ENCODE assay signal across 31 cellular contexts in the genomic region with DNA sequence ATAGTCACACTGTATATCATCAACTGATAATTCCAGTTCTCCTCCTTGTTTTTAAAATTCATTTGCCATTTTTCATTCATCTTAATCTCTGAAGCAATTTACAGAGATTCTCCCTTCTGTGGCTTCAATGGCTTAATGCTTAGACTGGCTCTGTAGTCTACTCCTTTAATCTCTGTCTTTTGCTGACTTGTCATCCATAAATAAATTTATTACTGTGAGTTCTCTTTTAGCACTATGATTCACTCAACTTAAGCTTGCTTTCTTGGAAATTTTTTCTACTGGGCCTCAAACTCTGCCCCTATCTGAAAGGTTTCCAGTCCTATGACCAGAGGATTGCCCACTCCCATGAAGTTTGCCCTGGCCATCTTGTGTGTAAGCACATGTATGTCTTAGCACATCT.
"Had no signal": no experiment of that assay in that cellular context is flagged by ENCODE, and none has a peak within 500 bp of the region (broad histone marks: within the 10 kb centered on the region; RNA-seq: fewer than 3 reads in every experiment).

No MANE protein-coding gene starts in this region.

- H3K4me3 ChIP-seq: adrenal gland, ascending aorta, cardiac muscle cell, lung, right lobe of liver, skin epidermis, uterus had no signal

- DNase-seq: activated CD4-positive, alpha-beta T cell treated with anti-CD3 and anti-CD28 coated beads for 48 hours; activated CD4-positive, alpha-beta T cell treated with anti-CD3 and anti-CD28 coated beads, Interleukin-2, amount 50 U/mL, for 48 hours; activated CD8-positive, alpha-beta memory T cell treated with anti-CD3 and anti-CD28 coated beads for 24 hours; activated effector memory CD4-positive, alpha-beta T cell treated with anti-CD3 and anti-CD28 coated beads, Interleukin-2, amount 50 U/mL, for 16 hours; activated naive CD4-positive, alpha-beta T cell treated with anti-CD3 and anti-CD28 coated beads for 36 hours; activated naive CD8-positive, alpha-beta T cell treated with anti-CD3 and anti-CD28 coated beads for 36 hours; adrenal gland; cerebellar nuclear complex; cortex of kidney; effector memory CD8-positive, alpha-beta T cell; foreskin melanocyte; kidney glomerular epithelial cell; naive thymus-derived CD8-positive, alpha-beta T cell; occipital lobe; right lobe of liver; stimulated activated CD4-positive, alpha-beta T cell treated with anti-CD3 and anti-CD28 coated beads, Interleukin-1b, Interleukin-23, amount 100 ng/mL, for 48 hours; stimulated activated CD4-positive, alpha-beta T cell treated with anti-CD3 and anti-CD28 coated beads, Interleukin-4, amount 100 ng/mL, for 4 hours; stimulated activated CD8-positive, alpha-beta memory T cell treated with anti-CD3 and anti-CD28 coated beads, Interleukin-4, amount 100 ng/mL, for 48 hours; stimulated activated naive CD8-positive, alpha-beta T cell treated with anti-CD3 and anti-CD28 coated beads, Interleukin-15, amount 100 ng/mL, for 72 hours; substantia nigra; T-helper 17 cell; T1000; uterus; WERI-Rb-1 had no signal

- H3K36me3 ChIP-seq: adrenal gland, ascending aorta, cardiac muscle cell, right lobe of liver, uterus had no signal

- H3K27me3 ChIP-seq: adrenal gland, ascending aorta, cardiac muscle cell, right lobe of liver, uterus had no signal

- H3K27ac ChIP-seq: adrenal gland, ascending aorta, cardiac muscle cell, right lobe of liver, skin epidermis, uterus, WERI-Rb-1 had no signal

- ATAC-seq: activated CD4-positive, CD25-positive, alpha-beta regulatory T cell treated with anti-CD3 and anti-CD28 coated beads, Interleukin-2, amount 50 U/mL, for 24 hours; effector memory CD8-positive, alpha-beta T cell; left lobe of liver; naive thymus-derived CD8-positive, alpha-beta T cell; right lobe of liver; stimulated activated memory B cell treated with anti-CD40 and anti-IgM and Interleukin-4, amounts not matched to agents 10 μg/mL and 1 μg/mL and 100 μg/mL, for 72 hours; stimulated activated naive CD8-positive, alpha-beta T cell treated with anti-CD3 and anti-CD28 coated beads, Interleukin-15, amount 100 ng/mL, for 72 hours; T-helper 17 cell had no signal

- H3K9me3 ChIP-seq: adrenal gland, ascending aorta, right lobe of liver, uterus had no signal

- H3K4me1 ChIP-seq: adrenal gland, ascending aorta, right lobe of liver, uterus had no signal
